In genomic region chr2:42339191-42339912, GRCh38 we compare ENCODE assay signal across 1 cellular context.
TF ChIP-seq lines count a peak whose summit lies in the region.

No MANE protein-coding gene starts in this region.

TF ChIP-seq in HepG2, 621 proteins besides CTCF, POLR2A, EP300 and RAD21 (continued from another document and continues in another):
- no peak for TF ChIP-seq ATF7 (IDR thresholded peaks at IDR 0.05)
- TF ChIP-seq ATF7 (CRISPR knock-in tag; IDR thresholded peaks at IDR 0.05) = peak; percentile 61; the same call in 1 of the 2 replicates
- TF ChIP-seq POLR2G (IDR thresholded peaks at IDR 0.05; ENCODE audit: low read depth, low read length) = peak; percentile 23; the same call in 1 of the 2 replicates
- TF ChIP-seq ZNF281 (CRISPR knock-in tag; IDR thresholded peaks at IDR 0.05; ENCODE audit: borderline replicate concordance) = no peak
- TF ChIP-seq, protein P1, sequence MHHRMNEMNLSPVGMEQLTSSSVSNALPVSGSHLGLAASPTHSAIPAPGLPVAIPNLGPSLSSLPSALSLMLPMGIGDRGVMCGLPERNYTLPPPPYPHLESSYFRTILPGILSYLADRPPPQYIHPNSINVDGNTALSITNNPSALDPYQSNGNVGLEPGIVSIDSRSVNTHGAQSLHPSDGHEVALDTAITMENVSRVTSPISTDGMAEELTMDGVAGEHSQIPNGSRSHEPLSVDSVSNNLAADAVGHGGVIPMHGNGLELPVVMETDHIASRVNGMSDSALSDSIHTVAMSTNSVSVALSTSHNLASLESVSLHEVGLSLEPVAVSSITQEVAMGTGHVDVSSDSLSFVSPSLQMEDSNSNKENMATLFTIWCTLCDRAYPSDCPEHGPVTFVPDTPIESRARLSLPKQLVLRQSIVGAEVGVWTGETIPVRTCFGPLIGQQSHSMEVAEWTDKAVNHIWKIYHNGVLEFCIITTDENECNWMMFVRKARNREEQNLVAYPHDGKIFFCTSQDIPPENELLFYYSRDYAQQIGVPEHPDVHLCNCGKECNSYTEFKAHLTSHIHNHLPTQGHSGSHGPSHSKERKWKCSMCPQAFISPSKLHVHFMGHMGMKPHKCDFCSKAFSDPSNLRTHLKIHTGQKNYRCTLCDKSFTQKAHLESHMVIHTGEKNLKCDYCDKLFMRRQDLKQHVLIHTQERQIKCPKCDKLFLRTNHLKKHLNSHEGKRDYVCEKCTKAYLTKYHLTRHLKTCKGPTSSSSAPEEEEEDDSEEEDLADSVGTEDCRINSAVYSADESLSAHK (CRISPR knock-in tag; IDR thresholded peaks at IDR 0.05; ENCODE audit: borderline replicate concordance) = no peak
- no peak for TF ChIP-seq PRDM10 (CRISPR knock-in tag; IDR thresholded peaks at IDR 0.05; ENCODE audit: low read depth)
- no peak for TF ChIP-seq ZIK1 (CRISPR knock-in tag; IDR thresholded peaks at IDR 0.05; ENCODE audit: borderline replicate concordance, low read depth)
- TF ChIP-seq, protein P2, sequence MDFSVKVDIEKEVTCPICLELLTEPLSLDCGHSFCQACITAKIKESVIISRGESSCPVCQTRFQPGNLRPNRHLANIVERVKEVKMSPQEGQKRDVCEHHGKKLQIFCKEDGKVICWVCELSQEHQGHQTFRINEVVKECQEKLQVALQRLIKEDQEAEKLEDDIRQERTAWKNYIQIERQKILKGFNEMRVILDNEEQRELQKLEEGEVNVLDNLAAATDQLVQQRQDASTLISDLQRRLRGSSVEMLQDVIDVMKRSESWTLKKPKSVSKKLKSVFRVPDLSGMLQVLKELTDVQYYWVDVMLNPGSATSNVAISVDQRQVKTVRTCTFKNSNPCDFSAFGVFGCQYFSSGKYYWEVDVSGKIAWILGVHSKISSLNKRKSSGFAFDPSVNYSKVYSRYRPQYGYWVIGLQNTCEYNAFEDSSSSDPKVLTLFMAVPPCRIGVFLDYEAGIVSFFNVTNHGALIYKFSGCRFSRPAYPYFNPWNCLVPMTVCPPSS (IDR thresholded peaks at IDR 0.05) = no peak
- no peak for TF ChIP-seq FOXC1 (CRISPR knock-in tag; IDR thresholded peaks at IDR 0.05; ENCODE audit: borderline replicate concordance)
- TF ChIP-seq JUN (CRISPR knock-in tag; IDR thresholded peaks at IDR 0.05) = no peak
- TF ChIP-seq, protein P3, sequence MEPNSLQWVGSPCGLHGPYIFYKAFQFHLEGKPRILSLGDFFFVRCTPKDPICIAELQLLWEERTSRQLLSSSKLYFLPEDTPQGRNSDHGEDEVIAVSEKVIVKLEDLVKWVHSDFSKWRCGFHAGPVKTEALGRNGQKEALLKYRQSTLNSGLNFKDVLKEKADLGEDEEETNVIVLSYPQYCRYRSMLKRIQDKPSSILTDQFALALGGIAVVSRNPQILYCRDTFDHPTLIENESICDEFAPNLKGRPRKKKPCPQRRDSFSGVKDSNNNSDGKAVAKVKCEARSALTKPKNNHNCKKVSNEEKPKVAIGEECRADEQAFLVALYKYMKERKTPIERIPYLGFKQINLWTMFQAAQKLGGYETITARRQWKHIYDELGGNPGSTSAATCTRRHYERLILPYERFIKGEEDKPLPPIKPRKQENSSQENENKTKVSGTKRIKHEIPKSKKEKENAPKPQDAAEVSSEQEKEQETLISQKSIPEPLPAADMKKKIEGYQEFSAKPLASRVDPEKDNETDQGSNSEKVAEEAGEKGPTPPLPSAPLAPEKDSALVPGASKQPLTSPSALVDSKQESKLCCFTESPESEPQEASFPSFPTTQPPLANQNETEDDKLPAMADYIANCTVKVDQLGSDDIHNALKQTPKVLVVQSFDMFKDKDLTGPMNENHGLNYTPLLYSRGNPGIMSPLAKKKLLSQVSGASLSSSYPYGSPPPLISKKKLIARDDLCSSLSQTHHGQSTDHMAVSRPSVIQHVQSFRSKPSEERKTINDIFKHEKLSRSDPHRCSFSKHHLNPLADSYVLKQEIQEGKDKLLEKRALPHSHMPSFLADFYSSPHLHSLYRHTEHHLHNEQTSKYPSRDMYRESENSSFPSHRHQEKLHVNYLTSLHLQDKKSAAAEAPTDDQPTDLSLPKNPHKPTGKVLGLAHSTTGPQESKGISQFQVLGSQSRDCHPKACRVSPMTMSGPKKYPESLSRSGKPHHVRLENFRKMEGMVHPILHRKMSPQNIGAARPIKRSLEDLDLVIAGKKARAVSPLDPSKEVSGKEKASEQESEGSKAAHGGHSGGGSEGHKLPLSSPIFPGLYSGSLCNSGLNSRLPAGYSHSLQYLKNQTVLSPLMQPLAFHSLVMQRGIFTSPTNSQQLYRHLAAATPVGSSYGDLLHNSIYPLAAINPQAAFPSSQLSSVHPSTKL (CRISPR knock-in tag; IDR thresholded peaks at IDR 0.05) = no peak
- TF ChIP-seq ZNF367 (CRISPR knock-in tag; IDR thresholded peaks at IDR 0.05; ENCODE audit: borderline replicate concordance) = no peak
- TF ChIP-seq ZNF512 (CRISPR knock-in tag; IDR thresholded peaks at IDR 0.05) = no peak; the same call in 1 of the 2 replicates
- no peak for TF ChIP-seq SMC3 (IDR thresholded peaks at IDR 0.05; ENCODE audit: low read length)
- peak; percentile 83 for TF ChIP-seq RBM22 (optimal IDR thresholded peaks at IDR 0.05; ENCODE audit: low read length)
- no peak for TF ChIP-seq FOXJ3 (CRISPR knock-in tag; IDR thresholded peaks at IDR 0.05; ENCODE audit: borderline replicate concordance)
- TF ChIP-seq, protein P4, sequence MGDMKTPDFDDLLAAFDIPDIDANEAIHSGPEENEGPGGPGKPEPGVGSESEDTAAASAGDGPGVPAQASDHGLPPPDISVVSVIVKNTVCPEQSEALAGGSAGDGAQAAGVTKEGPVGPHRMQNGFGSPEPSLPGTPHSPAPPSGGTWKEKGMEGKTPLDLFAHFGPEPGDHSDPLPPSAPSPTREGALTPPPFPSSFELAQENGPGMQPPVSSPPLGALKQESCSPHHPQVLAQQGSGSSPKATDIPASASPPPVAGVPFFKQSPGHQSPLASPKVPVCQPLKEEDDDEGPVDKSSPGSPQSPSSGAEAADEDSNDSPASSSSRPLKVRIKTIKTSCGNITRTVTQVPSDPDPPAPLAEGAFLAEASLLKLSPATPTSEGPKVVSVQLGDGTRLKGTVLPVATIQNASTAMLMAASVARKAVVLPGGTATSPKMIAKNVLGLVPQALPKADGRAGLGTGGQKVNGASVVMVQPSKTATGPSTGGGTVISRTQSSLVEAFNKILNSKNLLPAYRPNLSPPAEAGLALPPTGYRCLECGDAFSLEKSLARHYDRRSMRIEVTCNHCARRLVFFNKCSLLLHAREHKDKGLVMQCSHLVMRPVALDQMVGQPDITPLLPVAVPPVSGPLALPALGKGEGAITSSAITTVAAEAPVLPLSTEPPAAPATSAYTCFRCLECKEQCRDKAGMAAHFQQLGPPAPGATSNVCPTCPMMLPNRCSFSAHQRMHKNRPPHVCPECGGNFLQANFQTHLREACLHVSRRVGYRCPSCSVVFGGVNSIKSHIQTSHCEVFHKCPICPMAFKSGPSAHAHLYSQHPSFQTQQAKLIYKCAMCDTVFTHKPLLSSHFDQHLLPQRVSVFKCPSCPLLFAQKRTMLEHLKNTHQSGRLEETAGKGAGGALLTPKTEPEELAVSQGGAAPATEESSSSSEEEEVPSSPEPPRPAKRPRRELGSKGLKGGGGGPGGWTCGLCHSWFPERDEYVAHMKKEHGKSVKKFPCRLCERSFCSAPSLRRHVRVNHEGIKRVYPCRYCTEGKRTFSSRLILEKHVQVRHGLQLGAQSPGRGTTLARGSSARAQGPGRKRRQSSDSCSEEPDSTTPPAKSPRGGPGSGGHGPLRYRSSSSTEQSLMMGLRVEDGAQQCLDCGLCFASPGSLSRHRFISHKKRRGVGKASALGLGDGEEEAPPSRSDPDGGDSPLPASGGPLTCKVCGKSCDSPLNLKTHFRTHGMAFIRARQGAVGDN (CRISPR knock-in tag; IDR thresholded peaks at IDR 0.05) = peak; percentile 35
- TF ChIP-seq RFX1 (IDR thresholded peaks at IDR 0.05) = no peak
- TF ChIP-seq SAP130 (CRISPR knock-in tag; IDR thresholded peaks at IDR 0.05; ENCODE audit: low read depth) = no peak
